19 cellular contexts compared by ENCODE assay signal in the genomic region with DNA sequence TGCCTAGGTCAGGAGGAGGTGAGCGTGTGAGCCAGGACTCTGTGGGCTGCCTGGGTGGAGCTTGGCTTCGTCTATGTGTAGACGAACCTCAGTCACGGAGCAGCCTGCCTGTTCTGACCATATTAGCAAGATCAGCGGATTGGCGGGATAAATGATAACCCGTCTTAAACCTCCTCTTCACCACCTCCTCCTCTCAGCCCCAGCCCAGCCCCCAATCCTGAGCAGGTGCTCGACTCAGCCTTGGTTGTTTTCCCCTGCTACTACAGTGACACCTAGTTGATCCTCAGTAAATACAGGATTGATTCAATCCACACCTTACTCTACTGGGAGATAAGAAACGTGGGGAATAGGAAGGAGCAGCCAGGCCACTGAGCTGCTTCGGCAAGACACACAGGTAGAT.
"Had no signal": no experiment of that assay in that cellular context is flagged by ENCODE, and none has a peak within 500 bp of the region (broad histone marks: within the 10 kb centered on the region; RNA-seq: fewer than 3 reads in every experiment).

No MANE protein-coding gene starts in this region.

- H3K36me3 ChIP-seq: adrenal gland, esophagus muscularis mucosa, gastroesophageal sphincter, heart left ventricle, neural progenitor cell, prostate gland, right atrium auricular region, upper lobe of right lung had no signal

- H2AFZ ChIP-seq: neural progenitor cell had no signal

- DNase-seq: activated CD4-positive, alpha-beta T cell treated with anti-CD3 and anti-CD28 coated beads, Interleukin-2, amount 10 ng/mL, durations not matched to agents 7 days and 5 days; activated CD8-positive, alpha-beta memory T cell treated with anti-CD3 and anti-CD28 coated beads, Interleukin-2, amount 50 U/mL, for 48 hours; activated gamma-delta T cell; activated T-cell treated with anti-CD3 and anti-CD28 coated beads, Interleukin-2, amount 50 U/mL, for 72 hours; adrenal gland; effector CD8-positive, alpha-beta T cell; heart left ventricle; mucosa of descending colon; naive B cell; stimulated activated CD4-positive, alpha-beta T cell treated with anti-CD3 and anti-CD28 coated beads, Interleukin-12 subunit alpha, Interleukin-12 subunit beta, amount 100 ng/mL, for 4 hours; stimulated activated CD4-positive, alpha-beta T cell treated with anti-CD3 and anti-CD28 coated beads, Interleukin-1b, Interleukin-23, amount 100 ng/mL, for 48 hours; stimulated activated CD8-positive, alpha-beta memory T cell treated with anti-CD3 and anti-CD28 coated beads, Interleukin-4, amount 100 ng/mL, for 48 hours; stimulated activated naive CD4-positive, alpha-beta T cell; upper lobe of right lung had no signal

- H3K27ac ChIP-seq: adrenal gland, esophagus muscularis mucosa, gastroesophageal sphincter, heart left ventricle, neural progenitor cell, prostate gland, right atrium auricular region, upper lobe of right lung had no signal

- H3K4me3 ChIP-seq: adrenal gland, esophagus muscularis mucosa, gastroesophageal sphincter, heart left ventricle, mucosa of descending colon, neural progenitor cell, prostate gland, right atrium auricular region, upper lobe of right lung had no signal

- H3K4me1 ChIP-seq: adrenal gland, esophagus muscularis mucosa, gastroesophageal sphincter, heart left ventricle, neural progenitor cell, prostate gland, right atrium auricular region, upper lobe of right lung had no signal

- H3K4me2 ChIP-seq: neural progenitor cell had no signal

- H3K9me3 ChIP-seq: adrenal gland, esophagus muscularis mucosa, gastroesophageal sphincter, heart left ventricle, prostate gland, right atrium auricular region, upper lobe of right lung had no signal

- H3K27me3 ChIP-seq: adrenal gland, neural progenitor cell, right atrium auricular region, upper lobe of right lung had no signal

- ATAC-seq: activated T-cell treated with anti-CD3 and anti-CD28 coated beads, Interleukin-2, amount 50 U/mL, for 72 hours; gastroesophageal sphincter; heart left ventricle; mucosa of descending colon; upper lobe of right lung had no signal

- H3K9ac ChIP-seq: neural progenitor cell had no signal
